1 cellular context compared by ENCODE assay signal in the genomic region with DNA sequence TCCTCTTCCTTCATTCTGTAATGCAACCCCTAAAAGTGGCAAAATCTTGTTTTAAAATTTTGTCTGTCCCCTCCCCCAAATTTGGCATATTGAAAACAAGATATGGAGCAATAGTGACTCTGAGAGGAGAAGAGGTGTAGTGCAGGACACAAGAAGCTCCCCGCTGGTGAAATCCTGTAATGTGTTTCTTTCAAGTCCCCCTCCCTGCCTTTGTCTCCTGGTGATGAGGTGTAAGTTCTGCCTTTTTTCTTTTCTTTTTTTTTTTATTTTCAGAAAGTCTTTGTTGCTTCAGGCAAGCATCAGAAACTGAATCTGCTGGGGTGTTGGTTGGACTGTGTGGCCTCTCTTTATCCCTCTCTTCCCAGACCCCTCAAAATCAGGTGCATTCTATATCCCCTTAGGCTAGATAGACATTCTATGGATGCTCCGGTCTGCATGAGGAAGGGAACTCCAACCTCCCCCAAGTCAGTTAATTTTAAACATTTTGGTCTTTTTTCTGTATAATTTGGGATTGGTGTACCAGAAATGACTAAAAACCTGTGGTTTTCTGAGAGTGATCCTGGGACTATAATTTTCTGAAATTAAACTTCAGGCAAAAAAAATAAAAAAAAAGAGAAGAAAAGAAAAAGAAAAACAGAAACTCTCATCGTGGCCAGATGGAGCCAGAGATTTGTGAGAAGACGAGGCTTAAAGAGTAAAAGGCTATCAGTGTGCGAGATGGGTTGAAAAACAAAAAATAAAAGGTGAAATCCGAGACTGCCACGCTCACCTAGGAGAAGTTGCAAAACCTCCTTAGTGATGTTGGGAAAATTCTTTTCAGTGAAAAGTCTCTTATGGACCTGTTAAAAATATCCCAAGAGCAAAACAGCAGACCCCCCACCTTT.
TF ChIP-seq lines count a peak whose summit lies in the region.

No MANE protein-coding gene starts in this region.

TF ChIP-seq in HepG2, 621 proteins besides CTCF, POLR2A, EP300 and RAD21 (continued from another document and continues in another):
- TF ChIP-seq, protein P1, sequence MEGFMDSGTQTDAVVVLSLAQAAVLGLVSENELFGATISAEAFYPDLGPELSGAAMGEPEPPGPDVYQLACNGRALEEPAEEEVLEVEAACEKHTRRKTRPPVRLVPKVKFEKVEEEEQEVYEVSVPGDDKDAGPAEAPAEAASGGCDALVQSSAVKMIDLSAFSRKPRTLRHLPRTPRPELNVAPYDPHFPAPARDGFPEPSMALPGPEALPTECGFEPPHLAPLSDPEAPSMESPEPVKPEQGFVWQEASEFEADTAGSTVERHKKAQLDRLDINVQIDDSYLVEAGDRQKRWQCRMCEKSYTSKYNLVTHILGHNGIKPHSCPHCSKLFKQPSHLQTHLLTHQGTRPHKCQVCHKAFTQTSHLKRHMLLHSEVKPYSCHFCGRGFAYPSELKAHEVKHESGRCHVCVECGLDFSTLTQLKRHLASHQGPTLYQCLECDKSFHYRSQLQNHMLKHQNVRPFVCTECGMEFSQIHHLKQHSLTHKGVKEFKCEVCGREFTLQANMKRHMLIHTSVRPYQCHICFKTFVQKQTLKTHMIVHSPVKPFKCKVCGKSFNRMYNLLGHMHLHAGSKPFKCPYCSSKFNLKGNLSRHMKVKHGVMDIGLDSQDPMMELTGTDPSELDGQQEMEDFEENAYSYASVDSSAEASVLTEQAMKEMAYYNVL (CRISPR knock-in tag; IDR thresholded peaks at IDR 0.05; ENCODE audit: borderline replicate concordance), result 0 out of 2 replicates have a peak, but pooled peaks have one; percentile 41
- TF ChIP-seq ATF7 (IDR thresholded peaks at IDR 0.05), result no peak
- no peak for TF ChIP-seq ATF7 (CRISPR knock-in tag; IDR thresholded peaks at IDR 0.05)
- no peak for TF ChIP-seq ZNF567 (CRISPR knock-in tag; IDR thresholded peaks at IDR 0.05; ENCODE audit: borderline replicate concordance)
- TF ChIP-seq STAG1 (CRISPR knock-in tag; IDR thresholded peaks at IDR 0.05), result peak; percentile 88
- no peak for TF ChIP-seq RAD51 (IDR thresholded peaks at IDR 0.05; ENCODE audit: borderline replicate concordance)
- no peak for TF ChIP-seq HNRNPH1 (optimal IDR thresholded peaks at IDR 0.05; ENCODE audit: low read depth, low read length)
- TF ChIP-seq, protein P2, sequence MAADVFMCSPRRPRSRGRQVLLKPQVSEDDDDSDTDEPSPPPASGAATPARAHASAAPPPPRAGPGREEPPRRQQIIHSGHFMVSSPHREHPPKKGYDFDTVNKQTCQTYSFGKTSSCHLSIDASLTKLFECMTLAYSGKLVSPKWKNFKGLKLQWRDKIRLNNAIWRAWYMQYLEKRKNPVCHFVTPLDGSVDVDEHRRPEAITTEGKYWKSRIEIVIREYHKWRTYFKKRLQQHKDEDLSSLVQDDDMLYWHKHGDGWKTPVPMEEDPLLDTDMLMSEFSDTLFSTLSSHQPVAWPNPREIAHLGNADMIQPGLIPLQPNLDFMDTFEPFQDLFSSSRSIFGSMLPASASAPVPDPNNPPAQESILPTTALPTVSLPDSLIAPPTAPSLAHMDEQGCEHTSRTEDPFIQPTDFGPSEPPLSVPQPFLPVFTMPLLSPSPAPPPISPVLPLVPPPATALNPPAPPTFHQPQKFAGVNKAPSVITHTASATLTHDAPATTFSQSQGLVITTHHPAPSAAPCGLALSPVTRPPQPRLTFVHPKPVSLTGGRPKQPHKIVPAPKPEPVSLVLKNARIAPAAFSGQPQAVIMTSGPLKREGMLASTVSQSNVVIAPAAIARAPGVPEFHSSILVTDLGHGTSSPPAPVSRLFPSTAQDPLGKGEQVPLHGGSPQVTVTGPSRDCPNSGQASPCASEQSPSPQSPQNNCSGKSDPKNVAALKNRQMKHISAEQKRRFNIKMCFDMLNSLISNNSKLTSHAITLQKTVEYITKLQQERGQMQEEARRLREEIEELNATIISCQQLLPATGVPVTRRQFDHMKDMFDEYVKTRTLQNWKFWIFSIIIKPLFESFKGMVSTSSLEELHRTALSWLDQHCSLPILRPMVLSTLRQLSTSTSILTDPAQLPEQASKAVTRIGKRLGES (CRISPR knock-in tag; IDR thresholded peaks at IDR 0.05; ENCODE audit: borderline replicate concordance), result no peak
- no peak for TF ChIP-seq KLF15 (CRISPR knock-in tag; IDR thresholded peaks at IDR 0.05; ENCODE audit: borderline replicate concordance)
- no peak for TF ChIP-seq SYNCRIP (IDR thresholded peaks at IDR 0.05; ENCODE audit: insufficient read depth, low read depth, low read length)
- TF ChIP-seq ZNF781 (CRISPR knock-in tag; IDR thresholded peaks at IDR 0.05; ENCODE audit: borderline replicate concordance, not compliant biosample characterization), result no peak
- TF ChIP-seq, protein P3, sequence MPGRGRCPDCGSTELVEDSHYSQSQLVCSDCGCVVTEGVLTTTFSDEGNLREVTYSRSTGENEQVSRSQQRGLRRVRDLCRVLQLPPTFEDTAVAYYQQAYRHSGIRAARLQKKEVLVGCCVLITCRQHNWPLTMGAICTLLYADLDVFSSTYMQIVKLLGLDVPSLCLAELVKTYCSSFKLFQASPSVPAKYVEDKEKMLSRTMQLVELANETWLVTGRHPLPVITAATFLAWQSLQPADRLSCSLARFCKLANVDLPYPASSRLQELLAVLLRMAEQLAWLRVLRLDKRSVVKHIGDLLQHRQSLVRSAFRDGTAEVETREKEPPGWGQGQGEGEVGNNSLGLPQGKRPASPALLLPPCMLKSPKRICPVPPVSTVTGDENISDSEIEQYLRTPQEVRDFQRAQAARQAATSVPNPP (CRISPR knock-in tag; IDR thresholded peaks at IDR 0.05), result 0 out of 2 replicates have a peak, but pooled peaks have one; percentile 37
- no peak for TF ChIP-seq ZNF788 (CRISPR knock-in tag; IDR thresholded peaks at IDR 0.05; ENCODE audit: borderline replicate concordance)
- no peak for TF ChIP-seq HOXA9 (CRISPR knock-in tag; IDR thresholded peaks at IDR 0.05; ENCODE audit: borderline replicate concordance)
- TF ChIP-seq ELF1 (CRISPR knock-in tag; IDR thresholded peaks at IDR 0.05), result no peak
- TF ChIP-seq RFXANK (CRISPR knock-in tag; IDR thresholded peaks at IDR 0.05), result no peak
- no peak for TF ChIP-seq ZMAT3 (CRISPR knock-in tag; conservative IDR thresholded peaks at IDR 0.05)
- no peak for TF ChIP-seq THYN1 (CRISPR knock-in tag; IDR thresholded peaks at IDR 0.05; ENCODE audit: borderline replicate concordance, low read depth)
- no peak for TF ChIP-seq SSRP1 (CRISPR knock-in tag; IDR thresholded peaks at IDR 0.05)
- no peak for TF ChIP-seq ISX (CRISPR knock-in tag; conservative IDR thresholded peaks at IDR 0.05)
- TF ChIP-seq RXRA (CRISPR knock-in tag; IDR thresholded peaks at IDR 0.05), result no peak
- no peak for TF ChIP-seq TCF12 (IDR thresholded peaks at IDR 0.05)
- TF ChIP-seq TCF12 (CRISPR knock-in tag; IDR thresholded peaks at IDR 0.05), result 0 out of 2 replicates have a peak, but pooled peaks have one; percentile 6
- no peak for TF ChIP-seq ETV5 (CRISPR knock-in tag; IDR thresholded peaks at IDR 0.05; ENCODE audit: borderline replicate concordance)
- TF ChIP-seq PRPF4 (IDR thresholded peaks at IDR 0.05; ENCODE audit: low read depth, low read length, poor library complexity, severe bottlenecking), result peak; percentile 31
- TF ChIP-seq, protein P4, sequence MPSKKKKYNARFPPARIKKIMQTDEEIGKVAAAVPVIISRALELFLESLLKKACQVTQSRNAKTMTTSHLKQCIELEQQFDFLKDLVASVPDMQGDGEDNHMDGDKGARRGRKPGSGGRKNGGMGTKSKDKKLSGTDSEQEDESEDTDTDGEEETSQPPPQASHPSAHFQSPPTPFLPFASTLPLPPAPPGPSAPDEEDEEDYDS (CRISPR knock-in tag; IDR thresholded peaks at IDR 0.05), result no peak
- TF ChIP-seq, protein P5, sequence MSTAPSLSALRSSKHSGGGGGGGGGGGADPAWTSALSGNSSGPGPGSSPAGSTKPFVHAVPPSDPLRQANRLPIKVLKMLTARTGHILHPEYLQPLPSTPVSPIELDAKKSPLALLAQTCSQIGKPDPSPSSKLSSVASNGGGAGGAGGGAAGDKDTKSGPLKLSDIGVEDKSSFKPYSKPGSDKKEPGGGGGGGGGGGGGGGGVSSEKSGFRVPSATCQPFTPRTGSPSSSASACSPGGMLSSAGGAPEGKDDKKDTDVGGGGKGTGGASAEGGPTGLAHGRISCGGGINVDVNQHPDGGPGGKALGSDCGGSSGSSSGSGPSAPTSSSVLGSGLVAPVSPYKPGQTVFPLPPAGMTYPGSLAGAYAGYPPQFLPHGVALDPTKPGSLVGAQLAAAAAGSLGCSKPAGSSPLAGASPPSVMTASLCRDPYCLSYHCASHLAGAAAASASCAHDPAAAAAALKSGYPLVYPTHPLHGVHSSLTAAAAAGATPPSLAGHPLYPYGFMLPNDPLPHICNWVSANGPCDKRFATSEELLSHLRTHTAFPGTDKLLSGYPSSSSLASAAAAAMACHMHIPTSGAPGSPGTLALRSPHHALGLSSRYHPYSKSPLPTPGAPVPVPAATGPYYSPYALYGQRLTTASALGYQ (CRISPR knock-in tag; IDR thresholded peaks at IDR 0.05), result no peak
- TF ChIP-seq, protein P6, sequence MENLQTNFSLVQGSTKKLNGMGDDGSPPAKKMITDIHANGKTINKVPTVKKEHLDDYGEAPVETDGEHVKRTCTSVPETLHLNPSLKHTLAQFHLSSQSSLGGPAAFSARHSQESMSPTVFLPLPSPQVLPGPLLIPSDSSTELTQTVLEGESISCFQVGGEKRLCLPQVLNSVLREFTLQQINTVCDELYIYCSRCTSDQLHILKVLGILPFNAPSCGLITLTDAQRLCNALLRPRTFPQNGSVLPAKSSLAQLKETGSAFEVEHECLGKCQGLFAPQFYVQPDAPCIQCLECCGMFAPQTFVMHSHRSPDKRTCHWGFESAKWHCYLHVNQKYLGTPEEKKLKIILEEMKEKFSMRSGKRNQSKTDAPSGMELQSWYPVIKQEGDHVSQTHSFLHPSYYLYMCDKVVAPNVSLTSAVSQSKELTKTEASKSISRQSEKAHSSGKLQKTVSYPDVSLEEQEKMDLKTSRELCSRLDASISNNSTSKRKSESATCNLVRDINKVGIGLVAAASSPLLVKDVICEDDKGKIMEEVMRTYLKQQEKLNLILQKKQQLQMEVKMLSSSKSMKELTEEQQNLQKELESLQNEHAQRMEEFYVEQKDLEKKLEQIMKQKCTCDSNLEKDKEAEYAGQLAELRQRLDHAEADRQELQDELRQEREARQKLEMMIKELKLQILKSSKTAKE (CRISPR knock-in tag; IDR thresholded peaks at IDR 0.05; ENCODE audit: borderline replicate concordance), result no peak
- no peak for TF ChIP-seq PHB2 (IDR thresholded peaks at IDR 0.05; ENCODE audit: partially characterized antibody)
- no peak for TF ChIP-seq ZNF749 (CRISPR knock-in tag; IDR thresholded peaks at IDR 0.05; ENCODE audit: borderline replicate concordance)
- no peak for TF ChIP-seq ZNF674 (CRISPR knock-in tag; IDR thresholded peaks at IDR 0.05; ENCODE audit: low read depth)
- TF ChIP-seq U2AF2 (IDR thresholded peaks at IDR 0.05; ENCODE audit: low read depth, low read length), result no peak
- TF ChIP-seq LCORL (IDR thresholded peaks at IDR 0.05), result peak; percentile 92
- no peak for TF ChIP-seq LCORL (CRISPR knock-in tag; IDR thresholded peaks at IDR 0.05)
- TF ChIP-seq, protein P7, sequence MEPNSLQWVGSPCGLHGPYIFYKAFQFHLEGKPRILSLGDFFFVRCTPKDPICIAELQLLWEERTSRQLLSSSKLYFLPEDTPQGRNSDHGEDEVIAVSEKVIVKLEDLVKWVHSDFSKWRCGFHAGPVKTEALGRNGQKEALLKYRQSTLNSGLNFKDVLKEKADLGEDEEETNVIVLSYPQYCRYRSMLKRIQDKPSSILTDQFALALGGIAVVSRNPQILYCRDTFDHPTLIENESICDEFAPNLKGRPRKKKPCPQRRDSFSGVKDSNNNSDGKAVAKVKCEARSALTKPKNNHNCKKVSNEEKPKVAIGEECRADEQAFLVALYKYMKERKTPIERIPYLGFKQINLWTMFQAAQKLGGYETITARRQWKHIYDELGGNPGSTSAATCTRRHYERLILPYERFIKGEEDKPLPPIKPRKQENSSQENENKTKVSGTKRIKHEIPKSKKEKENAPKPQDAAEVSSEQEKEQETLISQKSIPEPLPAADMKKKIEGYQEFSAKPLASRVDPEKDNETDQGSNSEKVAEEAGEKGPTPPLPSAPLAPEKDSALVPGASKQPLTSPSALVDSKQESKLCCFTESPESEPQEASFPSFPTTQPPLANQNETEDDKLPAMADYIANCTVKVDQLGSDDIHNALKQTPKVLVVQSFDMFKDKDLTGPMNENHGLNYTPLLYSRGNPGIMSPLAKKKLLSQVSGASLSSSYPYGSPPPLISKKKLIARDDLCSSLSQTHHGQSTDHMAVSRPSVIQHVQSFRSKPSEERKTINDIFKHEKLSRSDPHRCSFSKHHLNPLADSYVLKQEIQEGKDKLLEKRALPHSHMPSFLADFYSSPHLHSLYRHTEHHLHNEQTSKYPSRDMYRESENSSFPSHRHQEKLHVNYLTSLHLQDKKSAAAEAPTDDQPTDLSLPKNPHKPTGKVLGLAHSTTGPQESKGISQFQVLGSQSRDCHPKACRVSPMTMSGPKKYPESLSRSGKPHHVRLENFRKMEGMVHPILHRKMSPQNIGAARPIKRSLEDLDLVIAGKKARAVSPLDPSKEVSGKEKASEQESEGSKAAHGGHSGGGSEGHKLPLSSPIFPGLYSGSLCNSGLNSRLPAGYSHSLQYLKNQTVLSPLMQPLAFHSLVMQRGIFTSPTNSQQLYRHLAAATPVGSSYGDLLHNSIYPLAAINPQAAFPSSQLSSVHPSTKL (CRISPR knock-in tag; IDR thresholded peaks at IDR 0.05), result no peak
- no peak for TF ChIP-seq ZNF317 (CRISPR knock-in tag; IDR thresholded peaks at IDR 0.05)
- TF ChIP-seq NFKB2 (CRISPR knock-in tag; IDR thresholded peaks at IDR 0.05; ENCODE audit: borderline replicate concordance), result no peak
- TF ChIP-seq TARDBP (CRISPR knock-in tag; IDR thresholded peaks at IDR 0.05), result no peak
- TF ChIP-seq FOXA3 (CRISPR knock-in tag; IDR thresholded peaks at IDR 0.05), result no peak
- TF ChIP-seq PITX1 (CRISPR knock-in tag; IDR thresholded peaks at IDR 0.05), result no peak
- TF ChIP-seq, protein P8, sequence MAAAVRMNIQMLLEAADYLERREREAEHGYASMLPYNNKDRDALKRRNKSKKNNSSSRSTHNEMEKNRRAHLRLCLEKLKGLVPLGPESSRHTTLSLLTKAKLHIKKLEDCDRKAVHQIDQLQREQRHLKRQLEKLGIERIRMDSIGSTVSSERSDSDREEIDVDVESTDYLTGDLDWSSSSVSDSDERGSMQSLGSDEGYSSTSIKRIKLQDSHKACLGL (CRISPR knock-in tag; IDR thresholded peaks at IDR 0.05), result no peak
- TF ChIP-seq ZBTB1 (CRISPR knock-in tag; IDR thresholded peaks at IDR 0.05; ENCODE audit: borderline replicate concordance), result no peak
- no peak for TF ChIP-seq KDM2A (CRISPR knock-in tag; IDR thresholded peaks at IDR 0.05; ENCODE audit: borderline replicate concordance, low read depth)
- TF ChIP-seq RXRB (CRISPR knock-in tag; IDR thresholded peaks at IDR 0.05; ENCODE audit: borderline replicate concordance), result no peak
- no peak for TF ChIP-seq SOX6 (IDR thresholded peaks at IDR 0.05)
- no peak for TF ChIP-seq SOX6 (CRISPR knock-in tag; IDR thresholded peaks at IDR 0.05)
- no peak for TF ChIP-seq ETV6 (CRISPR knock-in tag; conservative IDR thresholded peaks at IDR 0.05)
- TF ChIP-seq, protein P9, sequence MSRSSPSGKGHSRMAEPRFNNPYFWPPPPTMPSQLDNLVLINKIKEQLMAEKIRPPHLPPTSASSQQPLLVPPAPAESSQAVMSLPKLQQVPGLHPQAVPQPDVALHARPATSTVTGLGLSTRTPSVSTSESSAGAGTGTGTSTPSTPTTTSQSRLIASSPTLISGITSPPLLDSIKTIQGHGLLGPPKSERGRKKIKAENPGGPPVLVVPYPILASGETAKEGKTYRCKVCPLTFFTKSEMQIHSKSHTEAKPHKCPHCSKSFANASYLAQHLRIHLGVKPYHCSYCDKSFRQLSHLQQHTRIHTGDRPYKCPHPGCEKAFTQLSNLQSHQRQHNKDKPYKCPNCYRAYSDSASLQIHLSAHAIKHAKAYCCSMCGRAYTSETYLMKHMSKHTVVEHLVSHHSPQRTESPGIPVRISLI (CRISPR knock-in tag; IDR thresholded peaks at IDR 0.05; ENCODE audit: borderline replicate concordance), result no peak
- TF ChIP-seq MZF1 (CRISPR knock-in tag; IDR thresholded peaks at IDR 0.05; ENCODE audit: borderline replicate concordance), result no peak
